ENCODE assay signal across 13 cellular contexts in genomic region chr16:318628-319027, GRCh38. TPM values are rescaled to one million over a fixed set of nuclear protein-coding genes. Genes with fewer than 3 reads are reported as not detected.
DNase-seq lines count a peak whose midpoint lies in the region; ATAC-seq, FAIRE-seq and TF ChIP-seq lines count a peak whose summit lies in the region.
"Had no signal": no experiment of that assay in that cellular context is flagged by ENCODE, and none has a peak within 500 bp of the region (broad histone marks: within the 10 kb centered on the region; RNA-seq: fewer than 3 reads in every experiment).

No MANE protein-coding gene starts in this region.

- H3K36me3 ChIP-seq in mammary epithelial cell (ENCODE audit: insufficient read depth, low read length): peaks cover 2% of the 10 kb centered on the region
- peaks cover 16% of the 10 kb centered on the region; the same call in 1 of the 2 replicates for H3K36me3 ChIP-seq in OCI-LY1 (ENCODE audit: insufficient read depth, low read length)
- H3K36me3 ChIP-seq in aorta (ENCODE audit: control insufficient read depth in 1 of 2, insufficient read depth in 2 of 2, low read length in 1 of 2): peaks cover 0 to 1% of the 10 kb centered on the region in 2 donors

- H3K9me2 ChIP-seq in OCI-LY1 (ENCODE audit: low read depth, low read length): no peaks in the 10 kb centered on the region

- no peaks in the 10 kb centered on the region for H3K27me3 Mint-ChIP-seq in MCF 10A (ENCODE audit: insufficient read depth, unreplicated experiment)
- H3K27me3 Mint-ChIP-seq: activated T-cell treated with anti-CD3 and anti-CD28 coated beads, Interleukin-2, amount 50 U/mL, for 24 hours; brain; stimulated activated naive B cell treated with anti-CD40 and anti-IgM and Interleukin-4, amounts not matched to agents 10 μg/mL and 1 μg/mL and 100 μg/mL, for 72 hours had no signal

- H3K4me3 ChIP-seq in mammary epithelial cell (replicated peaks in 1 of 3; ENCODE audit: insufficient read depth in 1 of 3, low read depth in 2 of 3, low read length in 3 of 3): no peak overlapping the region
- no peak overlapping the region for H3K4me3 ChIP-seq in OCI-LY1 (ENCODE audit: low read depth, low read length, poor library complexity, severe bottlenecking)
- no peak overlapping the region for H3K4me3 ChIP-seq in aorta (ENCODE audit: low read length in 2 of 2)

- no peak overlapping the region for H2AFZ ChIP-seq in mammary epithelial cell (ENCODE audit: low read depth, low read length)
- H2AFZ ChIP-seq in OCI-LY1 (ENCODE audit: low read length): no peak overlapping the region

- H3K4me1 ChIP-seq in mammary epithelial cell (ENCODE audit: insufficient read depth, low read length) (no peaks in the 10 kb centered on the region), OCI-LY1 (ENCODE audit: insufficient read depth, low read length, severe bottlenecking) (peaks cover 3% of the 10 kb centered on the region), foreskin keratinocyte (no peaks in the 10 kb centered on the region), aorta (ENCODE audit: control insufficient read depth in 1 of 2, insufficient read depth in 2 of 2, low read length in 2 of 2) (no peaks in the 10 kb centered on the region)

- H3K79me2 ChIP-seq in mammary epithelial cell (ENCODE audit: insufficient read depth, low read length) (peaks cover 78% of the 10 kb centered on the region), OCI-LY1 (ENCODE audit: insufficient read depth, low read length) (no peaks in the 10 kb centered on the region)

- no peak overlapping the region for H3K27ac ChIP-seq in mammary epithelial cell (ENCODE audit: insufficient read depth, low read depth, low read length)
- H3K27ac ChIP-seq in OCI-LY1 (ENCODE audit: low read depth, low read length, poor library complexity, severe bottlenecking): no peak overlapping the region
- no peak overlapping the region for H3K27ac ChIP-seq in foreskin keratinocyte
- H3K27ac ChIP-seq in aorta (ENCODE audit: low read depth in 1 of 2, low read length in 2 of 2): no peak overlapping the region

- peaks cover 21% of the 10 kb centered on the region for H3K36me3 Mint-ChIP-seq in MCF 10A (ENCODE audit: insufficient read depth, unreplicated experiment)

- H3K9me3 ChIP-seq in mammary epithelial cell (replicated peaks; ENCODE audit: insufficient read depth, low read length) (no peaks in the 10 kb centered on the region), OCI-LY1 (ENCODE audit: low read length) (no peaks in the 10 kb centered on the region), aorta (ENCODE audit: control insufficient read depth, low read length) (no peaks in the 10 kb centered on the region)

- intact Hi-C loops in mammary epithelial cell (cut with micrococcal nuclease) (no loop called here), MCF 10A (cut with micrococcal nuclease) (no loop called here), aorta (cut with DNase I) (no loop called here)

- dilution Hi-C loops in mammary epithelial cell (cut with HindIII; ENCODE audit: low sequenced_read_pairs): no loop called here

- H3K4me2 ChIP-seq in mammary epithelial cell (ENCODE audit: insufficient read depth, low read depth, low read length): no peak overlapping the region
- H3K4me2 ChIP-seq in OCI-LY1 (ENCODE audit: low read length): no peak overlapping the region

- peak; percentile 7 to 13 for TF ChIP-seq CTCF in mammary epithelial cell (conservative IDR thresholded peaks at IDR 0.05 in 1 of 2, IDR thresholded peaks at IDR 0.05 in 1 of 2; ENCODE audit: extremely low read depth in 1 of 2, insufficient read depth in 1 of 2, low read depth in 1 of 2, low read length in 2 of 2)
- TF ChIP-seq CTCF in MCF 10A (IDR thresholded peaks at IDR 0.05; ENCODE audit: unreplicated experiment): no peak
- peak; percentile 23 for TF ChIP-seq CTCF in OCI-LY1 (IDR thresholded peaks at IDR 0.05; ENCODE audit: low read length)
- TF ChIP-seq CTCF in foreskin keratinocyte (conservative IDR thresholded peaks at IDR 0.05): peak; percentile 41

- H3K4me1 Mint-ChIP-seq in MCF 10A (ENCODE audit: insufficient read depth, unreplicated experiment): no peaks in the 10 kb centered on the region

- TF ChIP-seq POLR2A in GM12892 (IDR thresholded peaks at IDR 0.05; ENCODE audit: low read depth, low read length): no peak

- H3K4me3 Mint-ChIP-seq in MCF 10A (ENCODE audit: unreplicated experiment): no peak overlapping the region
- H3K4me3 Mint-ChIP-seq: activated T-cell treated with anti-CD3 and anti-CD28 coated beads, Interleukin-2, amount 50 U/mL, for 24 hours; brain; stimulated activated naive B cell treated with anti-CD40 and anti-IgM and Interleukin-4, amounts not matched to agents 10 μg/mL and 1 μg/mL and 100 μg/mL, for 72 hours had no signal

- 76% methylated on average over 3 of the region's 22 CpGs for WGBS in mammary epithelial cell (ENCODE audit: low coverage, missing lambda C conversion rate)
- 89% methylated on average over 22 of the region's 22 CpGs for WGBS in aorta, 2 donors

- BruUV-seq in mammary epithelial cell (replicated peaks; lab: Mats Ljungman, UMichigan) (no TSS peak), MCF 10A (replicated peaks; lab: Mats Ljungman, UMichigan) (no TSS peak)

- no peak overlapping the region for H3K9ac ChIP-seq in mammary epithelial cell (ENCODE audit: insufficient read depth, low read length)
- no peak overlapping the region for H3K9ac ChIP-seq in OCI-LY1 (ENCODE audit: low read length)

- no peak for DNase-seq in mammary epithelial cell
- DNase-seq in MCF 10A (ENCODE audit: unreplicated experiment): no peak
- DNase-seq in foreskin keratinocyte: no peak
- no peak for DNase-seq in aorta
- no peak for DNase-seq in RCC 7860 (ENCODE audit: low spot score)
- DNase-seq in activated T-cell treated with anti-CD3 and anti-CD28 coated beads for 4 hours: no peak
- no peak for DNase-seq in GM12892 (ENCODE audit: insufficient read length)
- DNase-seq: activated T-cell treated with anti-CD3 and anti-CD28 coated beads, Interleukin-2, amount 50 U/mL, for 24 hours; NCI-H1930; stimulated activated naive B cell treated with anti-CD40 and anti-IgM and Interleukin-4, amounts not matched to agents 10 μg/mL and 1 μg/mL and 100 μg/mL, for 72 hours had no signal

- FAIRE-seq in RCC 7860 (lab: Jason Lieb, UNC) (no peak), GM12892 (lab: Jason Lieb, UNC) (no peak)

- CTCF ChIA-PET in mammary epithelial cell (lab: Charles Lee; ENCODE audit: low non-redundant PET) (no interaction called here), MCF 10A (lab: Yijun Ruan, JAX) (no interaction called here)

- H3K9me3 Mint-ChIP-seq in MCF 10A (ENCODE audit: unreplicated experiment): no peaks in the 10 kb centered on the region
- H3K9me3 Mint-ChIP-seq: activated T-cell treated with anti-CD3 and anti-CD28 coated beads, Interleukin-2, amount 50 U/mL, for 24 hours; brain; stimulated activated naive B cell treated with anti-CD40 and anti-IgM and Interleukin-4, amounts not matched to agents 10 μg/mL and 1 μg/mL and 100 μg/mL, for 72 hours had no signal

- ATAC-seq in foreskin keratinocyte (no peak), aorta (ENCODE audit: low FRiP score) (peak; percentile 15)

- no peak overlapping the region for H3K27ac Mint-ChIP-seq in MCF 10A (ENCODE audit: low read depth, unreplicated experiment)
- H3K27ac Mint-ChIP-seq: activated T-cell treated with anti-CD3 and anti-CD28 coated beads, Interleukin-2, amount 50 U/mL, for 24 hours; stimulated activated naive B cell treated with anti-CD40 and anti-IgM and Interleukin-4, amounts not matched to agents 10 μg/mL and 1 μg/mL and 100 μg/mL, for 72 hours had no signal

- in situ Hi-C loops in mammary epithelial cell (cut with MboI; ENCODE audit: low sequenced_read_pairs in 2 of 2): no loop called here

- H3F3A ChIP-seq in OCI-LY1 (ENCODE audit: insufficient read depth, low read length): no peaks in the 10 kb centered on the region

- H4K20me1 ChIP-seq in mammary epithelial cell (ENCODE audit: insufficient read depth, low read length) (peaks cover 2% of the 10 kb centered on the region), OCI-LY1 (ENCODE audit: insufficient read depth, low read length) (no peaks in the 10 kb centered on the region)

- POLR2A ChIA-PET in MCF 10A (lab: Yijun Ruan, JAX): no interaction called here

- H3K27me3 ChIP-seq in mammary epithelial cell (ENCODE audit: insufficient read depth, low read length): no peaks in the 10 kb centered on the region
- no peaks in the 10 kb centered on the region for H3K27me3 ChIP-seq in OCI-LY1 (ENCODE audit: insufficient read depth, low read length)
- no peaks in the 10 kb centered on the region for H3K27me3 ChIP-seq in foreskin keratinocyte
- H3K27me3 ChIP-seq in aorta (ENCODE audit: control insufficient read depth in 1 of 2, insufficient read depth in 2 of 2, low read length in 1 of 2): no peaks in the 10 kb centered on the region

RNA-seq across cellular contexts. Expression of gene AXIN1, which starts 33.9 kb away (rescaled TPM):
- 10 to 100 TPM; 21.7 to 31.2 TPM for total RNA-seq in mammary epithelial cell
- 13.0 TPM for polyA plus RNA-seq in mammary epithelial cell
- 10.6 TPM for polyA minus RNA-seq in mammary epithelial cell
- 37.0 and 43.7 TPM in 2 replicates for total RNA-seq in MCF 10A (2022)
- 28.4 and 31.3 TPM in 2 replicates for total RNA-seq in foreskin keratinocyte
- 19.2 and 21.5 TPM in 2 replicates for polyA plus RNA-seq in foreskin keratinocyte
- total RNA-seq in aorta: 10 to 100 TPM; 17.0 to 19.8 TPM
- 10 to 100 TPM in 1 of 2 donors, 1 to 10 TPM in 1; 9.1 to 14.2 TPM for polyA plus RNA-seq in aorta
- polyA plus RNA-seq in GM12892 (2012; ENCODE audit: missing spikeins): 8.6 TPM

RNA-seq across cellular contexts. Expression of gene PDIA2, which starts 35.7 kb away (rescaled TPM):
- total RNA-seq in mammary epithelial cell: not detected
- not detected for polyA plus RNA-seq in mammary epithelial cell
- polyA minus RNA-seq in mammary epithelial cell: not detected
- total RNA-seq in MCF 10A (2022): 0.56 TPM in 1 of 2 replicates, not detected in the other
- 0.25 and 0.48 TPM in 2 replicates for total RNA-seq in foreskin keratinocyte
- 0.16 and 0.51 TPM in 2 replicates for polyA plus RNA-seq in foreskin keratinocyte
- total RNA-seq in aorta: 1 to 10 TPM in 1 of 2 donors, not detected in 1; 1.6 TPM
- 1 to 10 TPM; 5.3 to 6.3 TPM for polyA plus RNA-seq in aorta
- polyA plus RNA-seq in GM12892 (2012; ENCODE audit: missing spikeins): not detected

RNA-seq across cellular contexts. Expression of gene ARHGDIG, which starts 38.2 kb away (rescaled TPM):
- total RNA-seq in mammary epithelial cell (not detected), MCF 10A (2022) (not detected in 2 replicates), foreskin keratinocyte (not detected in 2 replicates), aorta (1 to 10 TPM in 1 of 2 donors, not detected in 1; 3.1 TPM)
- polyA plus RNA-seq in mammary epithelial cell (not detected), foreskin keratinocyte (not detected in 2 replicates), aorta (under 1 TPM in 1 of 2 donors, not detected in 1; 0.75 TPM)
- not detected for polyA minus RNA-seq in mammary epithelial cell
- polyA plus RNA-seq in GM12892 (2012; ENCODE audit: missing spikeins): not detected
- total RNA-seq: RPMI7951 had no signal

RNA-seq across cellular contexts. Expression of gene RGS11, which starts 42.9 kb away (rescaled TPM):
- total RNA-seq in mammary epithelial cell (under 1 TPM; 0.33 to 0.49 TPM), MCF 10A (2022) (1.7 and 3.6 TPM in 2 replicates), foreskin keratinocyte (not detected in 2 replicates), aorta (10 to 100 TPM in 1 of 2 donors, 1 to 10 TPM in 1; 3.3 to 35.2 TPM)
- polyA plus RNA-seq in mammary epithelial cell (0.14 TPM), foreskin keratinocyte (0.04 TPM in 1 of 2 replicates, not detected in the other), aorta (10 to 100 TPM in 1 of 2 donors, 1 to 10 TPM in 1; 5.4 to 76.5 TPM)
- not detected for polyA minus RNA-seq in mammary epithelial cell
- 0.08 TPM for polyA plus RNA-seq in GM12892 (2012; ENCODE audit: missing spikeins)
- total RNA-seq: RPMI7951 had no signal

RNA-seq across cellular contexts. Expression of gene MRPL28, which starts 51.7 kb away (rescaled TPM):
- total RNA-seq in mammary epithelial cell: 10 to 100 TPM; 49.8 to 83.9 TPM
- 155 TPM for polyA plus RNA-seq in mammary epithelial cell
- polyA minus RNA-seq in mammary epithelial cell: 129 TPM
- total RNA-seq in MCF 10A (2022): 105 and 121 TPM in 2 replicates
- 125 and 132 TPM in 2 replicates for total RNA-seq in foreskin keratinocyte
- polyA plus RNA-seq in foreskin keratinocyte: 218 and 222 TPM in 2 replicates
- total RNA-seq in aorta: 10 to 100 TPM; 35.5 to 38.0 TPM
- polyA plus RNA-seq in aorta: 100 to 1,000 TPM in 1 of 2 donors, 10 to 100 TPM in 1; 42.6 to 107 TPM
- 59.7 TPM for polyA plus RNA-seq in GM12892 (2012; ENCODE audit: missing spikeins)
